Comparison of ENCODE assay signal across 15 cellular contexts in genomic region chr10:109975251-109975650, GRCh38. TPM values are rescaled to one million over a fixed set of nuclear protein-coding genes. Genes with fewer than 3 reads are reported as not detected.
A peak's percentile ranks its signal among the peaks of the same experiment; 100 is the strongest.
DNase-seq lines count a peak whose midpoint lies in the region; ATAC-seq and TF ChIP-seq lines count a peak whose summit lies in the region.
"Had no signal": no experiment of that assay in that cellular context is flagged by ENCODE, and none has a peak within 500 bp of the region (broad histone marks: within the 10 kb centered on the region; RNA-seq: fewer than 3 reads in every experiment).

No MANE protein-coding gene starts in this region.

- no peaks in the 10 kb centered on the region for H3K9me3 Mint-ChIP-seq in brain
- no peaks in the 10 kb centered on the region for H3K9me3 Mint-ChIP-seq in nephron
- no peaks in the 10 kb centered on the region for H3K9me3 Mint-ChIP-seq in type B pancreatic cell
- no peaks in the 10 kb centered on the region for H3K9me3 Mint-ChIP-seq in nephron progenitor cell
- H3K9me3 Mint-ChIP-seq: CD4-positive, alpha-beta memory T cell had no signal

- ATAC-seq in HG02759 (IDR thresholded peaks at IDR 0.05; ENCODE audit: unreplicated experiment): no peak

- no peak for TF ChIP-seq CTCF in brain (conservative IDR thresholded peaks at IDR 0.05)
- TF ChIP-seq CTCF in nephron (IDR thresholded peaks at IDR 0.05; ENCODE audit: unreplicated experiment in 3 of 3): no peak
- TF ChIP-seq CTCF in type B pancreatic cell (conservative IDR thresholded peaks at IDR 0.05): no peak
- TF ChIP-seq CTCF in nephron progenitor cell (IDR thresholded peaks at IDR 0.05): no peak

- DNase-seq in HEK293T (ENCODE audit: extremely low spot score) (no peak), type B pancreatic cell (ENCODE audit: extremely low spot score, unreplicated experiment) (no peak), T1000 (lab: John Stamatoyannopoulos, UW) (no peak), nephron progenitor cell (no peak)
- DNase-seq: CD4-positive, alpha-beta memory T cell; GF-D8; GOT3; NCI-H1048; NCI-H1436 treated with DMSO at 0.1 percent for 48 hours; NCI-H2081 treated with DMSO at 0.1 percent for 48 hours; NCI-H510A treated with DMSO at 0.1 percent for 48 hours; SHP77 had no signal

- CTCF ChIA-PET in HEK293T (lab: Yijun Ruan, JAX): interaction anchor here (1.0 kb wide), 1 partner anchor 22 kb away, joined by 3 read pairs; no protein-coding TSS in a partner anchor

- peaks cover 44% of the 10 kb centered on the region for H3K4me1 Mint-ChIP-seq in brain
- H3K4me1 Mint-ChIP-seq in nephron: peaks cover 59% of the 10 kb centered on the region
- H3K4me1 Mint-ChIP-seq in type B pancreatic cell (ENCODE audit: unreplicated experiment): peaks cover 54% of the 10 kb centered on the region
- peaks cover 40% of the 10 kb centered on the region for H3K4me1 Mint-ChIP-seq in nephron progenitor cell

- peak overlapping the region in 4 of 5 experiments; percentile 37 to 93 (median 78) for H3K27ac Mint-ChIP-seq in brain
- peak overlapping the region; percentile 92 to 97 (median 95) for H3K27ac Mint-ChIP-seq in nephron
- peak overlapping the region; percentile 32 for H3K27ac Mint-ChIP-seq in type B pancreatic cell
- H3K27ac Mint-ChIP-seq in nephron progenitor cell: no peak overlapping the region

- H3K4me3 Mint-ChIP-seq in brain: peak overlapping the region in 2 of 5 experiments; percentile 18 to 59
- H3K4me3 Mint-ChIP-seq in nephron: no peak overlapping the region
- peak overlapping the region; percentile 58 for H3K4me3 Mint-ChIP-seq in type B pancreatic cell
- H3K4me3 Mint-ChIP-seq in nephron progenitor cell: no peak overlapping the region
- H3K4me3 Mint-ChIP-seq: CD4-positive, alpha-beta memory T cell had no signal

- H3K27me3 Mint-ChIP-seq in brain (peaks cover 3% of the 10 kb centered on the region), nephron (ENCODE audit: low read depth) (no peaks in the 10 kb centered on the region), type B pancreatic cell (no peaks in the 10 kb centered on the region), nephron progenitor cell (ENCODE audit: low read depth, poor library complexity) (peaks cover 4% of the 10 kb centered on the region)

- no peaks in the 10 kb centered on the region for H3K36me3 Mint-ChIP-seq in brain
- no peaks in the 10 kb centered on the region for H3K36me3 Mint-ChIP-seq in nephron (ENCODE audit: low read depth)
- H3K36me3 Mint-ChIP-seq in type B pancreatic cell: no peaks in the 10 kb centered on the region
- no peaks in the 10 kb centered on the region for H3K36me3 Mint-ChIP-seq in nephron progenitor cell (ENCODE audit: low read depth)
- H3K36me3 Mint-ChIP-seq: CD4-positive, alpha-beta memory T cell had no signal

- POLR2A ChIA-PET in HEK293T (lab: Yijun Ruan, JAX): no interaction called here

TF ChIP-seq in HEK293T, 16 proteins besides CTCF, POLR2A, EP300 and RAD21:
- TF ChIP-seq ARNT (IDR thresholded peaks at IDR 0.05): no peak
- TF ChIP-seq ZNF384 (IDR thresholded peaks at IDR 0.05): 0 out of 2 replicates have a peak, but pooled peaks have one; percentile 44
- no peak for TF ChIP-seq PKNOX1 (IDR thresholded peaks at IDR 0.05)

RNA-seq across cellular contexts. Expression of gene ADD3, which starts 32.5 kb away (rescaled TPM):
- 36.6 TPM for polyA plus RNA-seq in brain (ENCODE audit: insufficient read depth, low read depth, low replicate concordance)
- total RNA-seq in type B pancreatic cell (ENCODE audit: low replicate concordance): 140 and 183 TPM in 2 replicates

RNA-seq across cellular contexts. Expression of gene XPNPEP1, which starts 51.9 kb away (rescaled TPM):
- 43.1 TPM for polyA plus RNA-seq in brain (ENCODE audit: insufficient read depth, low read depth, low replicate concordance)
- total RNA-seq in type B pancreatic cell (ENCODE audit: low replicate concordance): 50.1 and 76.6 TPM in 2 replicates
